Comparison of ENCODE assay signal across 12 cellular contexts in the genomic region with DNA sequence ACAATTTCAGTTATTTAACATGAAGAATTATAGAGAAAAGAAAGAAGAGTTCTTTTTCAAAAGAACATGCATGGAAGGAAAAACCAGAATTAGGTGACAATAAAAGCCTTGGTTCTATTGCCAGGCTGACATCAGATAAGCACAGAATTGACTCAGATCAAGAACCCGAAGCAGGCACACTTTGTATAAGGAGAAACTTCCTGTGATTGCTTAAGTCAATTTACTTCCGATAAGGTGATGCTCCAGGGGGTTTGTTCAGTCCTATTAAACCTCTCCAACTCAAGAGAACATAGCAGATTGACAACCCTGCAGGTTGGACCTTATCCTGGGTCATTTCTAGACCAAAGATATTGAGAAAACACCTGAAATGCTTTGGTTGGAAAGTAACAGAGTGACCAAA. TPM values are rescaled to one million over a fixed set of nuclear protein-coding genes. Genes with fewer than 3 reads are reported as not detected.
A peak's percentile ranks its signal among the peaks of the same experiment; 100 is the strongest.
DNase-seq lines count a peak whose midpoint lies in the region; ATAC-seq and TF ChIP-seq lines count a peak whose summit lies in the region.
"Had no signal": no experiment of that assay in that cellular context is flagged by ENCODE, and none has a peak within 500 bp of the region (broad histone marks: within the 10 kb centered on the region; RNA-seq: fewer than 3 reads in every experiment).

No MANE protein-coding gene starts in this region.

- H3K27ac ChIP-seq in left lung, result no peak overlapping the region
- H3K27ac ChIP-seq: HL-60 had no signal

- no peaks in the 10 kb centered on the region for H3K4me1 Mint-ChIP-seq in activated naive CD8-positive, alpha-beta T cell treated with anti-CD3 and anti-CD28 coated beads, Interleukin-2, amount 50 U/mL, for 24 hours
- H3K4me1 Mint-ChIP-seq: CD4-positive, CD25-positive, alpha-beta regulatory T cell; CD8-positive, alpha-beta memory T cell had no signal

- intact Hi-C loops in left lung (cut with DNase I), result no loop called here

- no peaks in the 10 kb centered on the region for H3K36me3 ChIP-seq in left lung
- H3K36me3 ChIP-seq: BE2C had no signal

- no peaks in the 10 kb centered on the region for H3K9me3 ChIP-seq in left lung
- H3K9me3 ChIP-seq: BE2C had no signal

- no peak overlapping the region for H3K27ac Mint-ChIP-seq in activated naive CD8-positive, alpha-beta T cell treated with anti-CD3 and anti-CD28 coated beads, Interleukin-2, amount 50 U/mL, for 24 hours
- H3K27ac Mint-ChIP-seq: CD4-positive, CD25-positive, alpha-beta regulatory T cell; CD8-positive, alpha-beta memory T cell; GM23338 had no signal

- H3K36me3 Mint-ChIP-seq in activated naive CD8-positive, alpha-beta T cell treated with anti-CD3 and anti-CD28 coated beads, Interleukin-2, amount 50 U/mL, for 24 hours (ENCODE audit: low read depth), result no peaks in the 10 kb centered on the region
- H3K36me3 Mint-ChIP-seq: CD4-positive, CD25-positive, alpha-beta regulatory T cell; CD8-positive, alpha-beta memory T cell had no signal

- DNase-seq in NCI-H1436 (lab: John Stamatoyannopoulos, UW), result peak; percentile 20
- peak; percentile 74 for DNase-seq in NCI-H146 treated with DMSO at 0.1 percent for 48 hours (lab: John Stamatoyannopoulos, UW; ENCODE audit: unreplicated experiment)
- DNase-seq in left lung, result no peak
- DNase-seq in superior temporal gyrus (ENCODE audit: extremely low spot score), result peak; percentile 20
- no peak for DNase-seq in activated naive CD8-positive, alpha-beta T cell treated with anti-CD3 and anti-CD28 coated beads, Interleukin-2, amount 50 U/mL, for 24 hours
- no peak for DNase-seq in left lobe of liver (ENCODE audit: low spot score)
- DNase-seq in A172 (ENCODE audit: low spot score), result no peak
- DNase-seq: BE2C; CD8-positive, alpha-beta memory T cell had no signal

- H3K27me3 ChIP-seq in left lung, result no peaks in the 10 kb centered on the region
- H3K27me3 ChIP-seq: BE2C had no signal

- H3K4me1 ChIP-seq in left lung, result peaks cover 0 to 13% of the 10 kb centered on the region in 2 donors
- H3K4me1 ChIP-seq: BE2C had no signal

- no peaks in the 10 kb centered on the region for H3K9me3 Mint-ChIP-seq in activated naive CD8-positive, alpha-beta T cell treated with anti-CD3 and anti-CD28 coated beads, Interleukin-2, amount 50 U/mL, for 24 hours
- H3K9me3 Mint-ChIP-seq: CD4-positive, CD25-positive, alpha-beta regulatory T cell; CD8-positive, alpha-beta memory T cell; GM23338 had no signal

- no peak overlapping the region for H3K4me3 Mint-ChIP-seq in activated naive CD8-positive, alpha-beta T cell treated with anti-CD3 and anti-CD28 coated beads, Interleukin-2, amount 50 U/mL, for 24 hours
- H3K4me3 Mint-ChIP-seq: CD4-positive, CD25-positive, alpha-beta regulatory T cell; CD8-positive, alpha-beta memory T cell; GM23338 had no signal

- no peak for TF ChIP-seq CTCF in left lung (IDR thresholded peaks at IDR 0.05)

- H3K4me3 ChIP-seq in left lung, result no peak overlapping the region
- H3K4me3 ChIP-seq: GM23338 had no signal

- peak; percentile 36 for ATAC-seq in left lung
- no peak for ATAC-seq in activated naive CD8-positive, alpha-beta T cell treated with anti-CD3 and anti-CD28 coated beads, Interleukin-2, amount 50 U/mL, for 24 hours
- ATAC-seq in left lobe of liver, result no peak

- peaks cover 5% of the 10 kb centered on the region for H3K27me3 Mint-ChIP-seq in activated naive CD8-positive, alpha-beta T cell treated with anti-CD3 and anti-CD28 coated beads, Interleukin-2, amount 50 U/mL, for 24 hours

RNA-seq across cellular contexts. Expression of gene GAREM1, which starts 31.4 kb away (rescaled TPM):
- total RNA-seq in left lung, result 10 to 100 TPM; 10.3 to 10.9 TPM
- 4.8 TPM for total RNA-seq in left lobe of liver
- not detected in 2 replicates for total RNA-seq in A172 (2014; rRNA removed; shearing (Covaris generic))
- total RNA-seq: CD8-positive, alpha-beta memory T cell had no signal

Comparison
In these comparisons a context has a peak if more than half of its experiments do, and no peak if none do; other contexts are left out.
1. DNase-seq: peak in NCI-H1436 (single experiment), NCI-H146 treated with DMSO at 0.1 percent for 48 hours (single experiment) and superior temporal gyrus (single experiment); none in left lung (0 of 2), activated naive CD8-positive, alpha-beta T cell treated with anti-CD3 and anti-CD28 coated beads, Interleukin-2, amount 50 U/mL, for 24 hours (single experiment), left lobe of liver (single experiment) and A172 (single experiment).